13 cellular contexts compared by ENCODE assay signal in the genomic region with DNA sequence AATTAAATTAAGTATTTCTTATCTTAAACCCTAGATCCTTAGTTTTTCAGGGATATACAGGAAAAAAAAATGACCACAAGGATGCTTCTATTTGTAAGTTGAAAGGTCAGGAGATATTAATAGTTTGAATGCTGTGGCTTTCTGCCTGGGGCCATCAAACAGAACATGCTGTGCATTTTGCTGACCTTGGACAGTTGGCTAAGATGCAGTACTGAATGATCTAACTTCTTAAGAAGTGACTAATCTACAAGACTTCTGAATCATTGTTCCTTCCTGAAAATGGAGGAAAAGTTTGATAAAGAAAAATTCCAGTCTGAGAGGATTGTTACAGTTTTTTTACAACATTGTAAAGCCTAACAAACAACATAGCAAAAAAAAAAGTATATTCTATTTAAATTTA.
DNase-seq lines count a peak whose midpoint lies in the region; ATAC-seq, FAIRE-seq and TF ChIP-seq lines count a peak whose summit lies in the region.
"Had no signal": no experiment of that assay in that cellular context is flagged by ENCODE, and none has a peak within 500 bp of the region (broad histone marks: within the 10 kb centered on the region; RNA-seq: fewer than 3 reads in every experiment).

No MANE protein-coding gene starts in this region.

- H3K9ac ChIP-seq in astrocyte (ENCODE audit: low read length), result no peak overlapping the region
- H3K9ac ChIP-seq: neural progenitor cell had no signal

- TF ChIP-seq POLR2A in testis (IDR thresholded peaks at IDR 0.05), result no peak

- peaks cover 58% of the 10 kb centered on the region for H3K4me1 Mint-ChIP-seq in astrocyte (ENCODE audit: low read depth, unreplicated experiment)
- H3K4me1 Mint-ChIP-seq: activated B cell treated with CpG ODN at 0.5 μM for 24 hours had no signal

- H3K9me3 ChIP-seq in astrocyte (ENCODE audit: insufficient read depth, low read depth, low read length), result no peaks in the 10 kb centered on the region
- no peaks in the 10 kb centered on the region for H3K9me3 ChIP-seq in left ventricle myocardium inferior (replicated peaks)
- no peaks in the 10 kb centered on the region for H3K9me3 ChIP-seq in testis
- H3K9me3 ChIP-seq: colonic mucosa had no signal

- H3K4me3 ChIP-seq in astrocyte (ENCODE audit: insufficient read depth, low read depth, low read length) (no peak overlapping the region), left ventricle myocardium inferior (no peak overlapping the region), testis (no peak overlapping the region)
- H3K4me3 ChIP-seq: colonic mucosa, neural progenitor cell had no signal

- TF ChIP-seq CTCF in astrocyte (IDR thresholded peaks at IDR 0.05; ENCODE audit: insufficient read depth, low read depth, low read length) (no peak), left ventricle myocardium inferior (IDR thresholded peaks at IDR 0.05; ENCODE audit: borderline replicate concordance) (no peak), testis (IDR thresholded peaks at IDR 0.05) (no peak)

- DNase-seq in HS-5 (ENCODE audit: low read depth) (peak; percentile 74), astrocyte (ENCODE audit: low read depth) (peak; percentile 97), left ventricle myocardium inferior (no peak), testis (peak; percentile 90), amygdala (lab: John Stamatoyannopoulos, UW) (no peak), cerebellum (ENCODE audit: low spot score) (no peak)
- DNase-seq: activated B cell treated with CpG ODN at 0.5 μM for 24 hours, colonic mucosa, NCI-H1436 had no signal

- ATAC-seq in HG03442 (IDR thresholded peaks at IDR 0.05; ENCODE audit: unreplicated experiment) (no peak), HG02938 (IDR thresholded peaks at IDR 0.05; ENCODE audit: unreplicated experiment) (no peak)
- ATAC-seq: stimulated activated memory B cell treated with anti-CD40 and anti-IgM and Interleukin-4, amounts not matched to agents 10 μg/mL and 1 μg/mL and 100 μg/mL, for 72 hours had no signal

- FAIRE-seq in astrocyte (lab: Jason Lieb, UNC), result peak; percentile 99

- peak overlapping the region; percentile 90 for H3K27ac ChIP-seq in astrocyte (ENCODE audit: low read depth, low read length)
- peak overlapping the region; percentile 78 for H3K27ac ChIP-seq in left ventricle myocardium inferior (replicated peaks)
- peak overlapping the region; percentile 72 to 81 for H3K27ac ChIP-seq in testis
- H3K27ac ChIP-seq: colonic mucosa, neural progenitor cell had no signal

- intact Hi-C loops in left ventricle myocardium inferior (cut with micrococcal nuclease), result no loop called here
- intact Hi-C loops in testis (cut with DNase I; ENCODE audit: low total_unique reads), result no loop called here

- no peaks in the 10 kb centered on the region for H4K20me1 ChIP-seq in astrocyte (ENCODE audit: insufficient read depth, low read length)

- no peaks in the 10 kb centered on the region for H3K36me3 Mint-ChIP-seq in astrocyte (ENCODE audit: low read depth, unreplicated experiment)
- H3K36me3 Mint-ChIP-seq: neural progenitor cell; stimulated activated memory B cell treated with anti-CD40 and anti-IgM and Interleukin-4, amounts not matched to agents 10 μg/mL and 1 μg/mL and 100 μg/mL, for 72 hours had no signal

- peaks cover 3% of the 10 kb centered on the region for H3K9me3 Mint-ChIP-seq in astrocyte (ENCODE audit: unreplicated experiment)
- H3K9me3 Mint-ChIP-seq: activated B cell treated with CpG ODN at 0.5 μM for 24 hours; neural progenitor cell; stimulated activated memory B cell treated with anti-CD40 and anti-IgM and Interleukin-4, amounts not matched to agents 10 μg/mL and 1 μg/mL and 100 μg/mL, for 72 hours had no signal

- H2AFZ ChIP-seq in astrocyte (ENCODE audit: low read depth, low read length), result no peak overlapping the region

- H3K4me1 ChIP-seq in astrocyte (ENCODE audit: insufficient read depth, low read length), result peaks cover 42% of the 10 kb centered on the region
- peaks cover 44% of the 10 kb centered on the region for H3K4me1 ChIP-seq in left ventricle myocardium inferior
- H3K4me1 ChIP-seq in testis, result peaks cover 39% of the 10 kb centered on the region
- H3K4me1 ChIP-seq: colonic mucosa had no signal

- no peak overlapping the region for H3K4me3 Mint-ChIP-seq in astrocyte (ENCODE audit: unreplicated experiment)
- H3K4me3 Mint-ChIP-seq: activated B cell treated with CpG ODN at 0.5 μM for 24 hours; neural progenitor cell; stimulated activated memory B cell treated with anti-CD40 and anti-IgM and Interleukin-4, amounts not matched to agents 10 μg/mL and 1 μg/mL and 100 μg/mL, for 72 hours had no signal

- H3K79me2 ChIP-seq in astrocyte (ENCODE audit: insufficient read depth, low read length), result no peaks in the 10 kb centered on the region

- H3K27me3 ChIP-seq in astrocyte (ENCODE audit: insufficient read depth, low read length) (no peaks in the 10 kb centered on the region), left ventricle myocardium inferior (ENCODE audit: low read depth) (no peaks in the 10 kb centered on the region), testis (no peaks in the 10 kb centered on the region)
- H3K27me3 ChIP-seq: colonic mucosa, neural progenitor cell had no signal

- H3K27me3 Mint-ChIP-seq in astrocyte (ENCODE audit: low read depth, unreplicated experiment), result no peaks in the 10 kb centered on the region

- no peak overlapping the region for H3K4me2 ChIP-seq in astrocyte (ENCODE audit: low read length)
- H3K4me2 ChIP-seq: neural progenitor cell had no signal

- peak overlapping the region; percentile 34 for H3K27ac Mint-ChIP-seq in astrocyte (ENCODE audit: unreplicated experiment)
- H3K27ac Mint-ChIP-seq: activated B cell treated with CpG ODN at 0.5 μM for 24 hours; neural progenitor cell; stimulated activated memory B cell treated with anti-CD40 and anti-IgM and Interleukin-4, amounts not matched to agents 10 μg/mL and 1 μg/mL and 100 μg/mL, for 72 hours had no signal

- H3K36me3 ChIP-seq in astrocyte (ENCODE audit: insufficient read depth, low read length) (no peaks in the 10 kb centered on the region), left ventricle myocardium inferior (no peaks in the 10 kb centered on the region), testis (ENCODE audit: low read depth, missing control alignments) (no peaks in the 10 kb centered on the region)
- H3K36me3 ChIP-seq: colonic mucosa, neural progenitor cell had no signal

Comparison
In these comparisons a context has a peak if more than half of its experiments do, and no peak if none do; other contexts are left out.
1. DNase-seq: peak in HS-5 (single experiment), astrocyte (single experiment) and testis (single experiment); none in left ventricle myocardium inferior (single experiment), amygdala (0 of 56) and cerebellum (single experiment).
2. Peak in every context shown above with its lines, with median percentiles within 50 percentile points of each other: H3K27ac ChIP-seq.